In the genomic region with DNA sequence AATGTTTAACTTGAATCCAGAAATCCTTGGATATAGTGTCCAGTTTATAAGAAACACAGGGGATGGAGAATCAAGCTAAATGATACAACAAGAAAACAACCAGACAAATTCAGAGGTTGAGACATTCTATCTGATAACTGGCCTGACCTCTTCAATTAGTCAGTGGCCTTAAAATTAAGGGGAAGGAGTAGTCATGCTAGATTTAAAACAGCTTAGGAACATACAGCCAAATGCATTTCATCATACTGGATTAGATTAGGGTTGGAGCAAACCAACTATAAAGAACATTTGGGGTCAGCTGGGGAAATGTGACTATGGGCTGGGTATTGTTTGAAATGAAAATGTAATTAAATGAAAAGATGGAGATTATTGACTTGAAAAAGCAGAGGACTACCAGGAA, we compare ENCODE assay signal across 21 cellular contexts.
"Had no signal": no experiment of that assay in that cellular context is flagged by ENCODE, and none has a peak within 500 bp of the region (broad histone marks: within the 10 kb centered on the region; RNA-seq: fewer than 3 reads in every experiment).

No MANE protein-coding gene starts in this region.

- H3K9me3 ChIP-seq: ascending aorta, gastroesophageal sphincter, tibial artery had no signal

- H3K27ac ChIP-seq: ascending aorta, brain microvascular endothelial cell, gastroesophageal sphincter, parathyroid adenoma, tibial artery, VCaP had no signal

- H2AFZ ChIP-seq: parathyroid adenoma had no signal

- H3K4me3 ChIP-seq: ascending aorta, gastroesophageal sphincter, tibial artery had no signal

- H3K27me3 ChIP-seq: ascending aorta, brain microvascular endothelial cell, tibial artery had no signal

- H3K79me2 ChIP-seq: parathyroid adenoma had no signal

- H3K9ac ChIP-seq: parathyroid adenoma had no signal

- H3K4me1 ChIP-seq: ascending aorta, gastroesophageal sphincter, tibial artery had no signal

- H3K36me3 ChIP-seq: ascending aorta, brain microvascular endothelial cell, gastroesophageal sphincter, tibial artery had no signal

- DNase-seq: activated CD4-positive, alpha-beta memory T cell treated with anti-CD3 and anti-CD28 coated beads, Interleukin-2, amount 10 ng/mL, durations not matched to agents 7 days and 5 days; activated CD4-positive, alpha-beta T cell treated with anti-CD3 and anti-CD28 coated beads, Interleukin-2, amount 10 ng/mL, durations not matched to agents 24 days and 14 days; activated effector memory CD4-positive, alpha-beta T cell treated with anti-CD3 and anti-CD28 coated beads, Interleukin-2, amount 50 U/mL, for 16 hours; activated T-cell treated with anti-CD3 and anti-CD28 coated beads, Interleukin-2, amount 50 U/mL, for 72 hours; brain microvascular endothelial cell; caudate nucleus; effector CD4-positive, alpha-beta T cell; head of caudate nucleus; hypothalamus; midbrain; nucleus accumbens; right cardiac atrium; stimulated activated CD4-positive, alpha-beta T cell treated with anti-CD3 and anti-CD28 coated beads, Interleukin-12 subunit alpha, Interleukin-12 subunit beta, amount 100 ng/mL, for 4 hours; stimulated activated CD4-positive, alpha-beta T cell treated with anti-CD3 and anti-CD28 coated beads, Interleukin-4, amount 100 ng/mL, for 4 hours; stimulated activated naive CD8-positive, alpha-beta T cell treated with anti-CD3 and anti-CD28 coated beads, Interleukin-15, Interleukin-2, amounts not matched to agents 100 U/mL and 50 U/mL, for 24 hours; substantia nigra; tibial artery had no signal
